ENCODE assay signal across 23 cellular contexts in genomic region chr3:149625795-149626194, GRCh38. TPM values are rescaled to one million over a fixed set of nuclear protein-coding genes. Genes with fewer than 3 reads are reported as not detected.
DNase-seq lines count a peak whose midpoint lies in the region; FAIRE-seq and TF ChIP-seq lines count a peak whose summit lies in the region.
"Had no signal": no experiment of that assay in that cellular context is flagged by ENCODE, and none has a peak within 500 bp of the region (broad histone marks: within the 10 kb centered on the region; RNA-seq: fewer than 3 reads in every experiment).

No MANE protein-coding gene starts in this region.

- no peaks in the 10 kb centered on the region for H3K23me2 ChIP-seq in H9 (ENCODE audit: insufficient read length, low read depth, low read length, poor library complexity, severe bottlenecking)

- WGBS in H9 (ENCODE audit: extremely low coverage, insufficient read length, low lambda C conversion rate), result no CpG with 5 or more reads among the region's 4 CpGs
- whole genome bisulfite sequencing in prostate gland, result 70% methylated on average over 4 of the region's 4 CpGs
- 60% methylated on average over 4 of the region's 4 CpGs for WGBS in suprapubic skin

- DNase-seq in A172 (ENCODE audit: low spot score), result peak; percentile 87
- no peak for DNase-seq in H9
- DNase-seq in astrocyte (ENCODE audit: low read depth), result peak; percentile 59
- peak; percentile 79 for DNase-seq in kidney tubule cell (ENCODE audit: low spot score)
- DNase-seq in NCI-H2029 treated with DMSO at 0.1 percent for 48 hours (lab: John Stamatoyannopoulos, UW), result no peak
- DNase-seq in prostate gland (ENCODE audit: low spot score), result no peak
- DNase-seq in suprapubic skin (ENCODE audit: low spot score in 2 of 2), result no peak
- no peak for DNase-seq in central memory CD4-positive, alpha-beta T cell
- DNase-seq: activated CD4-positive, alpha-beta T cell treated with anti-CD3 and anti-CD28 coated beads, Interleukin-2, amount 50 U/mL, for 1 hour; activated naive CD4-positive, alpha-beta T cell treated with anti-CD3 and anti-CD28 coated beads, Interleukin-2, amount 10 ng/mL, durations not matched to agents 7 days and 5 days; CD4-positive, alpha-beta memory T cell; cortex of kidney; islet precursor cell; NCI-H1105 treated with DMSO at 0.1 percent for 48 hours; NCI-H2171 treated with DMSO at 0.1 percent for 48 hours; Peyer's patch; retina; stimulated activated CD4-positive, alpha-beta T cell treated with anti-CD3 and anti-CD28 coated beads, Interleukin-15, amount 100 ng/mL, for 24 hours had no signal

- no peak for TF ChIP-seq EP300 in suprapubic skin (IDR thresholded peaks at IDR 0.05)

- H4K5ac ChIP-seq in H9 (ENCODE audit: insufficient read length, low read depth, low read length), result no peak overlapping the region

- no peak overlapping the region for H2BK20ac ChIP-seq in H9 (ENCODE audit: low read depth, low read length, poor library complexity, severe bottlenecking)

- no peak overlapping the region for H2BK120ac ChIP-seq in H9 (ENCODE audit: low read depth, low read length, poor library complexity, severe bottlenecking)

- no peaks in the 10 kb centered on the region for H3K9me3 ChIP-seq in H9 (ENCODE audit: control insufficient read depth, low read depth, low read length)
- H3K9me3 ChIP-seq in astrocyte (ENCODE audit: insufficient read depth, low read depth, low read length), result no peaks in the 10 kb centered on the region
- no peaks in the 10 kb centered on the region for H3K9me3 ChIP-seq in prostate gland
- H3K9me3 ChIP-seq in suprapubic skin, result no peaks in the 10 kb centered on the region
- H3K9me3 ChIP-seq: ascending aorta, Peyer's patch had no signal

- H3K4me1 Mint-ChIP-seq in H9 (peaks cover 25 to 29% of the 10 kb centered on the region in 2 experiments), astrocyte (ENCODE audit: low read depth, unreplicated experiment) (peaks cover 54% of the 10 kb centered on the region)

- no peak overlapping the region for H4K8ac ChIP-seq in H9 (replicated peaks; ENCODE audit: insufficient read length, low read depth, low read length)

- H3K4me3 ChIP-seq in astrocyte (ENCODE audit: insufficient read depth, low read depth, low read length), result no peak overlapping the region
- no peak overlapping the region for H3K4me3 ChIP-seq in prostate gland
- no peak overlapping the region for H3K4me3 ChIP-seq in suprapubic skin
- H3K4me3 ChIP-seq: ascending aorta, GM12878, Peyer's patch had no signal

- H3K36me3 ChIP-seq in astrocyte (ENCODE audit: insufficient read depth, low read length), result no peaks in the 10 kb centered on the region
- H3K36me3 ChIP-seq in prostate gland, result no peaks in the 10 kb centered on the region
- H3K36me3 ChIP-seq in suprapubic skin, result no peaks in the 10 kb centered on the region
- H3K36me3 ChIP-seq: ascending aorta, Peyer's patch had no signal

- H4K20me1 ChIP-seq in H9 (ENCODE audit: control insufficient read depth, insufficient read depth, insufficient read length) (no peaks in the 10 kb centered on the region), astrocyte (ENCODE audit: insufficient read depth, low read length) (peaks cover 65% of the 10 kb centered on the region)

- no peak overlapping the region for H3T11ph ChIP-seq in H9 (ENCODE audit: low read length)

- H3K27me3 Mint-ChIP-seq in H9 (ENCODE audit: low read depth) (no peaks in the 10 kb centered on the region), astrocyte (ENCODE audit: low read depth, unreplicated experiment) (no peaks in the 10 kb centered on the region)
- H3K27me3 Mint-ChIP-seq: activated naive CD4-positive, alpha-beta T cell treated with anti-CD3 and anti-CD28 coated beads, Interleukin-2, amount 10 ng/mL, durations not matched to agents 7 days and 5 days had no signal

- intact Hi-C loops in prostate gland (cut with DNase I), result no loop called here

- H3K27ac Mint-ChIP-seq in H9 (peak overlapping the region in 2 of 3 experiments; percentile 11 to 40; a peak in 3 of 7 replicates), astrocyte (ENCODE audit: unreplicated experiment) (no peak overlapping the region)
- H3K27ac Mint-ChIP-seq: activated naive CD4-positive, alpha-beta T cell treated with anti-CD3 and anti-CD28 coated beads, Interleukin-2, amount 10 ng/mL, durations not matched to agents 7 days and 5 days; CD4-positive, alpha-beta memory T cell; stimulated activated naive CD8-positive, alpha-beta T cell treated with anti-CD3 and anti-CD28 coated beads, Interleukin-15, Interleukin-2, amounts not matched to agents 100 ng/mL and 50 ng/mL, for 24 hours had no signal

- no peak overlapping the region for H4K91ac ChIP-seq in H9 (ENCODE audit: insufficient read length, low read depth, low read length)

- H3K27ac ChIP-seq in H9 (ENCODE audit: insufficient read length, low read depth, low read length) (no peak overlapping the region), astrocyte (ENCODE audit: low read depth, low read length) (no peak overlapping the region), prostate gland (no peak overlapping the region), suprapubic skin (no peak overlapping the region)
- H3K27ac ChIP-seq: KMS-11, Peyer's patch had no signal

- H3K36me3 Mint-ChIP-seq in H9 (ENCODE audit: insufficient read depth in 1 of 3, low read depth in 3 of 3) (peaks cover 0 to 7% (median 0%) of the 10 kb centered on the region in 3 experiments; a peak in 2 of 7 replicates), astrocyte (ENCODE audit: low read depth, unreplicated experiment) (peaks cover 14% of the 10 kb centered on the region)
- H3K36me3 Mint-ChIP-seq: activated naive CD4-positive, alpha-beta T cell treated with anti-CD3 and anti-CD28 coated beads, Interleukin-2, amount 10 ng/mL, durations not matched to agents 7 days and 5 days; CD4-positive, alpha-beta memory T cell had no signal

- no peaks in the 10 kb centered on the region for H3K9me3 Mint-ChIP-seq in H9
- no peaks in the 10 kb centered on the region for H3K9me3 Mint-ChIP-seq in astrocyte (ENCODE audit: unreplicated experiment)
- H3K9me3 Mint-ChIP-seq: activated naive CD4-positive, alpha-beta T cell treated with anti-CD3 and anti-CD28 coated beads, Interleukin-2, amount 10 ng/mL, durations not matched to agents 7 days and 5 days; stimulated activated naive CD8-positive, alpha-beta T cell treated with anti-CD3 and anti-CD28 coated beads, Interleukin-15, Interleukin-2, amounts not matched to agents 100 ng/mL and 50 ng/mL, for 24 hours had no signal

- no peak overlapping the region for H3K4ac ChIP-seq in H9 (ENCODE audit: low read depth, low read length)

- H3K4me1 ChIP-seq in H9 (ENCODE audit: insufficient read depth, low read length) (no peaks in the 10 kb centered on the region; the same call in 1 of the 2 replicates), astrocyte (ENCODE audit: insufficient read depth, low read length) (peaks cover 33% of the 10 kb centered on the region), prostate gland (replicated peaks) (no peaks in the 10 kb centered on the region), suprapubic skin (peaks cover 37% of the 10 kb centered on the region)
- H3K4me1 ChIP-seq: Peyer's patch had no signal

- peaks cover 3% of the 10 kb centered on the region for H3K79me1 ChIP-seq in H9 (ENCODE audit: insufficient read depth, low read depth, low read length, poor library complexity, severe bottlenecking)

- no peak overlapping the region for H2BK15ac ChIP-seq in H9 (ENCODE audit: low read depth, low read length)

- no peak overlapping the region for H3K23ac ChIP-seq in H9 (ENCODE audit: insufficient read length, low read depth, low read length)

- H2BK12ac ChIP-seq in H9 (ENCODE audit: insufficient read length, low read depth, low read length), result no peak overlapping the region

- no peak overlapping the region for H3K18ac ChIP-seq in H9 (ENCODE audit: insufficient read length, low read depth, low read length)

- no peak overlapping the region for H3K4me2 ChIP-seq in H9 (ENCODE audit: insufficient read depth, insufficient read length, low read length)
- H3K4me2 ChIP-seq in astrocyte (ENCODE audit: low read length), result peak overlapping the region; percentile 26
- H3K4me2 ChIP-seq: KMS-11 had no signal

- H3K4me3 Mint-ChIP-seq in H9 (no peak overlapping the region), astrocyte (ENCODE audit: unreplicated experiment) (peak overlapping the region; percentile 30)
- H3K4me3 Mint-ChIP-seq: activated naive CD4-positive, alpha-beta T cell treated with anti-CD3 and anti-CD28 coated beads, Interleukin-2, amount 10 ng/mL, durations not matched to agents 7 days and 5 days; CD4-positive, alpha-beta memory T cell; stimulated activated naive CD8-positive, alpha-beta T cell treated with anti-CD3 and anti-CD28 coated beads, Interleukin-15, Interleukin-2, amounts not matched to agents 100 ng/mL and 50 ng/mL, for 24 hours had no signal

- no peak overlapping the region for H2AK5ac ChIP-seq in H9 (ENCODE audit: insufficient read length, low read length)

- H2AFZ ChIP-seq in H9 (ENCODE audit: low read length) (no peak overlapping the region), astrocyte (ENCODE audit: low read depth, low read length) (no peak overlapping the region)

- H3K27me3 ChIP-seq in H9 (ENCODE audit: insufficient read depth, low read length), result no peaks in the 10 kb centered on the region
- H3K27me3 ChIP-seq in astrocyte (ENCODE audit: insufficient read depth, low read length), result no peaks in the 10 kb centered on the region
- H3K27me3 ChIP-seq in prostate gland (replicated peaks; ENCODE audit: insufficient read depth), result no peaks in the 10 kb centered on the region
- H3K27me3 ChIP-seq in suprapubic skin, result no peaks in the 10 kb centered on the region
- H3K27me3 ChIP-seq: ascending aorta, Peyer's patch had no signal

- no peak overlapping the region for H3K56ac ChIP-seq in H9 (ENCODE audit: insufficient read length, low read depth, low read length)

- H3K9ac ChIP-seq in H9 (ENCODE audit: extremely low read depth, insufficient read length, low read length) (no peak overlapping the region), astrocyte (ENCODE audit: low read length) (no peak overlapping the region)
- H3K9ac ChIP-seq: KMS-11 had no signal

- TF ChIP-seq POLR2A in prostate gland (IDR thresholded peaks at IDR 0.05) (no peak), suprapubic skin (IDR thresholded peaks at IDR 0.05) (no peak)

- TF ChIP-seq CTCF in H9 (conservative IDR thresholded peaks at IDR 0.05) (no peak), astrocyte (IDR thresholded peaks at IDR 0.05; ENCODE audit: insufficient read depth, low read depth, low read length) (no peak), prostate gland (IDR thresholded peaks at IDR 0.05) (no peak), suprapubic skin (IDR thresholded peaks at IDR 0.05) (no peak)

- H2BK5ac ChIP-seq in H9 (ENCODE audit: insufficient read length, low read length), result no peak overlapping the region

- FAIRE-seq in astrocyte (lab: Jason Lieb, UNC), result no peak
- FAIRE-seq: GM12878, TTC549 had no signal

- no peak overlapping the region for H3K14ac ChIP-seq in H9 (ENCODE audit: insufficient read depth, low read length)

- H3K79me2 ChIP-seq in H9 (ENCODE audit: insufficient read depth, low read length), result peaks cover 10% of the 10 kb centered on the region; the same call in 1 of the 2 replicates
- peaks cover 93% of the 10 kb centered on the region for H3K79me2 ChIP-seq in astrocyte (ENCODE audit: insufficient read depth, low read length)

RNA-seq across cellular contexts. Expression of gene WWTR1, which starts 32.0 kb away (rescaled TPM):
- total RNA-seq in A172 (2014; rRNA removed; shearing (Covaris generic)), result 84.9 and 103 TPM in 2 replicates
- total RNA-seq in H9 (2021) (24.4 and 24.8 TPM in 2 replicates), astrocyte (94.3 and 105 TPM in 2 replicates), prostate gland (10 to 100 TPM; 47.5 to 79.4 TPM), suprapubic skin (10 to 100 TPM; 33.0 to 68.9 (median 52.1) TPM)

Comparison
In these comparisons a context has a peak if more than half of its experiments do, and no peak if none do; other contexts are left out.
1. DNase-seq: peak in A172 (single experiment), astrocyte (single experiment) and kidney tubule cell (single experiment); none in H9 (single experiment), NCI-H2029 treated with DMSO at 0.1 percent for 48 hours (single experiment), prostate gland (single experiment), suprapubic skin (0 of 2) and central memory CD4-positive, alpha-beta T cell (single experiment).